In genomic region chr21:33383056-33383888, GRCh38 we compare ENCODE assay signal across 8 cellular contexts. TPM values are rescaled to one million over a fixed set of nuclear protein-coding genes. Genes with fewer than 3 reads are reported as not detected.
A peak's percentile ranks its signal among the peaks of the same experiment; 100 is the strongest.
DNase-seq lines count a peak whose midpoint lies in the region; ATAC-seq, FAIRE-seq and TF ChIP-seq lines count a peak whose summit lies in the region.

No MANE protein-coding gene starts in this region.

- H3K4me3 Mint-ChIP-seq in activated naive CD8-positive, alpha-beta T cell treated with anti-CD3 and anti-CD28 coated beads, Interleukin-2, amount 50 U/mL, for 24 hours: peak overlapping the region; percentile 72

- peaks cover 72% of the 10 kb centered on the region for H3K4me1 Mint-ChIP-seq in activated naive CD8-positive, alpha-beta T cell treated with anti-CD3 and anti-CD28 coated beads, Interleukin-2, amount 50 U/mL, for 24 hours

- no peak overlapping the region for H3K9ac ChIP-seq in kidney (ENCODE audit: low read length in 2 of 2)

- H3K27ac Mint-ChIP-seq in activated naive CD8-positive, alpha-beta T cell treated with anti-CD3 and anti-CD28 coated beads, Interleukin-2, amount 50 U/mL, for 24 hours: peak overlapping the region; percentile 89

- DNase-seq in activated gamma-delta T cell treated with Interleukin-2 at 50 U/mL for 16 hours (peak; percentile 59), activated gamma-delta T cell (lab: John Stamatoyannopoulos, UW) (no peak), SKM-1 (lab: John Stamatoyannopoulos, UW; ENCODE audit: unreplicated experiment) (peak; percentile 38), kidney (peak; percentile 92), NCI-H146 treated with DMSO at 0.1 percent for 48 hours (lab: John Stamatoyannopoulos, UW; ENCODE audit: unreplicated experiment) (no peak)
- DNase-seq in activated naive CD8-positive, alpha-beta T cell treated with anti-CD3 and anti-CD28 coated beads, Interleukin-2, amount 50 U/mL, for 24 hours: peak; percentile 81
- peak; percentile 52 to 59 for DNase-seq in stimulated activated CD4-positive, alpha-beta T cell treated with anti-CD3 and anti-CD28 coated beads, Interleukin-2, amount 100 ng/mL, for 48 hours

- no peaks in the 10 kb centered on the region for H3K9me3 ChIP-seq in kidney (ENCODE audit: control insufficient read depth in 1 of 2, low read length in 2 of 2)

- peak overlapping the region in 1 of 2 donors; percentile 20 for H3K27ac ChIP-seq in kidney (ENCODE audit: low read depth in 2 of 2, low read length in 2 of 2)

- no peaks in the 10 kb centered on the region for H3K36me3 ChIP-seq in kidney (ENCODE audit: control insufficient read depth in 1 of 2, insufficient read depth in 2 of 2, low read length in 2 of 2)

- peak; percentile 68 for ATAC-seq in HG03280 (IDR thresholded peaks at IDR 0.05; ENCODE audit: unreplicated experiment)
- peak; percentile 69 for ATAC-seq in activated naive CD8-positive, alpha-beta T cell treated with anti-CD3 and anti-CD28 coated beads, Interleukin-2, amount 50 U/mL, for 24 hours

- no peaks in the 10 kb centered on the region for H3K9me3 Mint-ChIP-seq in activated naive CD8-positive, alpha-beta T cell treated with anti-CD3 and anti-CD28 coated beads, Interleukin-2, amount 50 U/mL, for 24 hours

- TF ChIP-seq CTCF in kidney (IDR thresholded peaks at IDR 0.05; ENCODE audit: borderline replicate concordance, extremely low read depth, insufficient read depth): no peak

- H3K4me1 ChIP-seq in kidney (ENCODE audit: control insufficient read depth in 1 of 2, insufficient read depth in 1 of 2, low read depth in 1 of 2, low read length in 2 of 2): peaks cover 0 to 9% of the 10 kb centered on the region in 2 donors

- H3K36me3 Mint-ChIP-seq in activated naive CD8-positive, alpha-beta T cell treated with anti-CD3 and anti-CD28 coated beads, Interleukin-2, amount 50 U/mL, for 24 hours (ENCODE audit: low read depth): no peaks in the 10 kb centered on the region

- no peak for FAIRE-seq in kidney (lab: Jason Lieb, UNC)

- intact Hi-C loops in kidney (cut with DNase I): no loop called here

- H3K27me3 Mint-ChIP-seq in activated naive CD8-positive, alpha-beta T cell treated with anti-CD3 and anti-CD28 coated beads, Interleukin-2, amount 50 U/mL, for 24 hours: peaks cover 22% of the 10 kb centered on the region

- peak overlapping the region; percentile 33 to 60 for H3K4me3 ChIP-seq in kidney (ENCODE audit: low read length in 2 of 2)

RNA-seq across cellular contexts. Expression of gene IFNGR2, which starts 19.9 kb away (rescaled TPM):
- total RNA-seq in kidney: 68.3 TPM
- 57.6 TPM for polyA plus RNA-seq in kidney (ENCODE audit: insufficient read depth, low read depth, low replicate concordance)

RNA-seq across cellular contexts. Expression of gene IFNAR1, which starts 58.5 kb away (rescaled TPM):
- total RNA-seq in kidney: 60.9 TPM
- 15.9 TPM for polyA plus RNA-seq in kidney (ENCODE audit: insufficient read depth, low read depth, low replicate concordance)

Comparison
In these comparisons a context has a peak if more than half of its experiments do, and no peak if none do; other contexts are left out.
1. DNase-seq: peak in activated gamma-delta T cell treated with Interleukin-2 at 50 U/mL for 16 hours (single experiment), SKM-1 (single experiment), activated naive CD8-positive, alpha-beta T cell treated with anti-CD3 and anti-CD28 coated beads, Interleukin-2, amount 50 U/mL, for 24 hours (single experiment), kidney (single experiment) and stimulated activated CD4-positive, alpha-beta T cell treated with anti-CD3 and anti-CD28 coated beads, Interleukin-2, amount 100 ng/mL, for 48 hours (2 of 2); none in activated gamma-delta T cell (single experiment) and NCI-H146 treated with DMSO at 0.1 percent for 48 hours (single experiment).